Comparison of ENCODE assay signal across 1 cellular context in the genomic region with DNA sequence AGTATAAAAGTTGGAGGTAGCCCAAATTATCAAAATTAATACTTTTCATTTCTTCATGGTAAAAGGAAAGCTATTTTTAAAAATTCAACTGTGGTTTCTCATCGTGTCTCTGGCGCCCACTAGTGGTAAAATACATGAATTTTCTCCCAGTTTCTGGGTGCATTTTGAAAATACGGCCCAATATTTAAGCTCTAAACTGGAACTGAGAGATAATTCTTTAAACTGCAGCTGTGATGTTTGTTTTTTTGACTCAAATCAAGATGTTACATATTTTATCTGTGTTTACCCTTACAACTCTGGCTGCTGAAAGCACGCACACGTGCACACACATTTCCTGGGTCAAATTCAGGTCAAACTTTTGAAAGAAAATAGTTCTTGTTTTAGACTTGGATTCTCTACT.
TF ChIP-seq lines count a peak whose summit lies in the region.

No MANE protein-coding gene starts in this region.

TF ChIP-seq in GM12878, 131 proteins besides CTCF, POLR2A, EP300 and RAD21 (continued from another document):
- TF ChIP-seq ZBED1 (IDR thresholded peaks at IDR 0.05; ENCODE audit: borderline replicate concordance) = 0 out of 2 replicates have a peak, but pooled peaks have one; percentile 20
- TF ChIP-seq RUNX3 (IDR thresholded peaks at IDR 0.05; ENCODE audit: low read length) = peak; percentile 69
- TF ChIP-seq, protein P1, sequence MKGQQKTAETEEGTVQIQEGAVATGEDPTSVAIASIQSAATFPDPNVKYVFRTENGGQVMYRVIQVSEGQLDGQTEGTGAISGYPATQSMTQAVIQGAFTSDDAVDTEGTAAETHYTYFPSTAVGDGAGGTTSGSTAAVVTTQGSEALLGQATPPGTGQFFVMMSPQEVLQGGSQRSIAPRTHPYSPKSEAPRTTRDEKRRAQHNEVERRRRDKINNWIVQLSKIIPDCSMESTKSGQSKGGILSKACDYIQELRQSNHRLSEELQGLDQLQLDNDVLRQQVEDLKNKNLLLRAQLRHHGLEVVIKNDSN (IDR thresholded peaks at IDR 0.05; ENCODE audit: borderline replicate concordance, extremely low read length, insufficient read depth, low read depth, low read length) = no peak
- TF ChIP-seq ETV6 (conservative IDR thresholded peaks at IDR 0.05 in 1 of 2, IDR thresholded peaks at IDR 0.05 in 1 of 2; ENCODE audit: borderline replicate concordance in 1 of 2, low read depth in 1 of 2) = peak in 1 of 2 experiments; percentile 49; a peak in 1 of 4 replicates
- TF ChIP-seq ATF7 (IDR thresholded peaks at IDR 0.05; ENCODE audit: low read depth) = no peak
